ENCODE assay signal across 15 cellular contexts in the genomic region with DNA sequence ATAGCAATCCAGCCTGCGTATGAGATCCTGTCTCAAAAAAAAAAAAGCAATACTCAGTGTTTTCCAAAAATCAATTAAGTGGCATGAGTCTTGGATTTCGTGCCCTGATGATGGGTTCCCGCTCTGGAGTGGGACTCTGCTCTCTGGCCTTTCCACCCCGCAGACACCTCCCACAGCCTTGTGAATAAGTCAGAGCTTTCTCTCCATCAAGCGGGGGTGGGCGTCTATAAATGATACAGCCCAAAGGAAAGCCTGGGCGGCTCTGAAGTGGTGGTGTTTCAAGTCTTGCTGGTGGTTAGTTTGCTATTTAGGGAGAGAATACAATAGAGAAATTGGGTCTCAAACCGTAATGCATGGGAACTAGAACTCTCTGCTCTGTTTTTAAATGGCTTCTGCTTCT. TPM values are rescaled to one million over a fixed set of nuclear protein-coding genes. Genes with fewer than 3 reads are reported as not detected.
A peak's percentile ranks its signal among the peaks of the same experiment; 100 is the strongest.
DNase-seq lines count a peak whose midpoint lies in the region; ATAC-seq and TF ChIP-seq lines count a peak whose summit lies in the region.
"Had no signal": no experiment of that assay in that cellular context is flagged by ENCODE, and none has a peak within 500 bp of the region (broad histone marks: within the 10 kb centered on the region; RNA-seq: fewer than 3 reads in every experiment).

No MANE protein-coding gene starts in this region.

- H3K27me3 ChIP-seq in OCI-LY1 (ENCODE audit: insufficient read depth, low read length) (no peaks in the 10 kb centered on the region), endodermal cell (ENCODE audit: control insufficient read depth, insufficient read depth, low read length, poor library complexity, severe bottlenecking) (no peaks in the 10 kb centered on the region)
- H3K27me3 ChIP-seq: transverse colon had no signal

- H3K79me2 ChIP-seq in OCI-LY1 (ENCODE audit: insufficient read depth, low read length): no peaks in the 10 kb centered on the region
- H3K79me2 ChIP-seq: parathyroid adenoma had no signal

- H3K4me2 ChIP-seq in OCI-LY1 (ENCODE audit: low read length): no peak overlapping the region; the same call in 1 of the 2 replicates

- H3K9me3 Mint-ChIP-seq in endodermal cell: no peaks in the 10 kb centered on the region

- H4K20me1 ChIP-seq in OCI-LY1 (ENCODE audit: insufficient read depth, low read length): no peaks in the 10 kb centered on the region

- ATAC-seq in HG03097 (IDR thresholded peaks at IDR 0.05; ENCODE audit: low FRiP score, unreplicated experiment) (no peak), HG03520 (IDR thresholded peaks at IDR 0.05; ENCODE audit: unreplicated experiment) (no peak), HG03571 (IDR thresholded peaks at IDR 0.05; ENCODE audit: unreplicated experiment) (no peak)

- no peaks in the 10 kb centered on the region for H3K27me3 Mint-ChIP-seq in endodermal cell (ENCODE audit: insufficient read depth)

- no peaks in the 10 kb centered on the region for H3K9me2 ChIP-seq in OCI-LY1 (ENCODE audit: low read depth, low read length)

- no peak overlapping the region for H3K4me3 Mint-ChIP-seq in endodermal cell

- H3K4me1 ChIP-seq in OCI-LY1 (ENCODE audit: insufficient read depth, low read length, severe bottlenecking) (peaks cover 91% of the 10 kb centered on the region), endodermal cell (ENCODE audit: control insufficient read depth, insufficient read depth, low read length) (no peaks in the 10 kb centered on the region)
- H3K4me1 ChIP-seq: parathyroid adenoma, transverse colon had no signal

- H3K9ac ChIP-seq in OCI-LY1 (ENCODE audit: low read length) (no peak overlapping the region; the same call in 1 of the 2 replicates), endodermal cell (ENCODE audit: extremely low read depth, low read length, poor library complexity, severe bottlenecking) (no peak overlapping the region)
- H3K9ac ChIP-seq: parathyroid adenoma had no signal

- WGBS in endodermal cell (ENCODE audit: insufficient coverage in 1 of 2, insufficient read length in 1 of 2), 2 experiments: 96% methylated on average over 5 to 8 of the region's 8 CpGs

- H3K27ac ChIP-seq in OCI-LY1 (ENCODE audit: low read depth, low read length, poor library complexity, severe bottlenecking) (peak overlapping the region; percentile 99), endodermal cell (ENCODE audit: low read depth, low read length) (no peak overlapping the region)
- H3K27ac ChIP-seq: parathyroid adenoma, transverse colon had no signal

- H3K4me1 Mint-ChIP-seq in endodermal cell: peaks cover 16% of the 10 kb centered on the region

- H3K36me3 ChIP-seq in OCI-LY1 (ENCODE audit: insufficient read depth, low read length) (no peaks in the 10 kb centered on the region), endodermal cell (ENCODE audit: control insufficient read depth, insufficient read depth, low read length) (no peaks in the 10 kb centered on the region)
- H3K36me3 ChIP-seq: transverse colon had no signal

- no peaks in the 10 kb centered on the region for H3K36me3 Mint-ChIP-seq in endodermal cell (ENCODE audit: low read depth)

- H3K4me3 ChIP-seq in OCI-LY1 (ENCODE audit: low read depth, low read length, poor library complexity, severe bottlenecking) (no peak overlapping the region), endodermal cell (ENCODE audit: low read length) (no peak overlapping the region)
- H3K4me3 ChIP-seq: transverse colon had no signal

- peak; percentile 85 for DNase-seq in activated CD8-positive, alpha-beta memory T cell treated with anti-CD3 and anti-CD28 coated beads for 24 hours
- DNase-seq in endodermal cell: peak; percentile 28
- peak; percentile 58 to 62 for DNase-seq in stimulated activated CD8-positive, alpha-beta memory T cell treated with anti-CD3 and anti-CD28 coated beads, Interleukin-2, amount 100 ng/mL, for 48 hours (ENCODE audit: low read depth in 2 of 2)
- DNase-seq: Calu3, NCI-H1417, NCI-H524, transverse colon had no signal

- no peak for TF ChIP-seq CTCF in OCI-LY1 (IDR thresholded peaks at IDR 0.05; ENCODE audit: low read length)
- TF ChIP-seq CTCF in endodermal cell (conservative IDR thresholded peaks at IDR 0.05): no peak

- H3K27ac Mint-ChIP-seq in endodermal cell: no peak overlapping the region

- H2AFZ ChIP-seq in OCI-LY1 (ENCODE audit: low read length): no peak overlapping the region
- H2AFZ ChIP-seq: parathyroid adenoma had no signal

- 0 out of 2 replicates have a peak, but pooled peaks cover 3% of the 10 kb centered on the region for H3F3A ChIP-seq in OCI-LY1 (ENCODE audit: insufficient read depth, low read length)

- H3K9me3 ChIP-seq in OCI-LY1 (ENCODE audit: low read length) (no peaks in the 10 kb centered on the region), endodermal cell (ENCODE audit: control insufficient read depth, low read length) (no peaks in the 10 kb centered on the region)
- H3K9me3 ChIP-seq: transverse colon had no signal

RNA-seq across cellular contexts. Expression of a gene that starts 52.5 kb away (rescaled TPM):
- under 1 TPM in 1 of 2 donors, not detected in 1; 0.24 TPM for total RNA-seq in endodermal cell
- not detected for polyA plus RNA-seq in endodermal cell (2013, experiment 1 of 2)
- polyA plus RNA-seq in endodermal cell (2013, experiment 2 of 2): not detected
- total RNA-seq: fibroblast of lung, lung microvascular endothelial cell, RPMI7951 had no signal
- polyA plus RNA-seq: fibroblast of lung had no signal

Comparison
In these comparisons a context has a peak if more than half of its experiments do, and no peak if none do; other contexts are left out.
1. DNase-seq: peak in every context shown above with its lines; median percentile 85 in activated CD8-positive, alpha-beta memory T cell treated with anti-CD3 and anti-CD28 coated beads for 24 hours; 60 in stimulated activated CD8-positive, alpha-beta memory T cell treated with anti-CD3 and anti-CD28 coated beads, Interleukin-2, amount 100 ng/mL, for 48 hours; 28 in endodermal cell.